In genomic region chr6:119148825-119149525, GRCh38 we compare ENCODE assay signal across 15 cellular contexts.
DNase-seq lines count a peak whose midpoint lies in the region; ATAC-seq and TF ChIP-seq lines count a peak whose summit lies in the region.
"Had no signal": no experiment of that assay in that cellular context is flagged by ENCODE, and none has a peak within 500 bp of the region (broad histone marks: within the 10 kb centered on the region; RNA-seq: fewer than 3 reads in every experiment).

No MANE protein-coding gene starts in this region.

- H3K27me3 ChIP-seq in fibroblast of lung (ENCODE audit: control insufficient read depth, insufficient read depth, low read length) = no peaks in the 10 kb centered on the region
- H3K27me3 ChIP-seq: hepatocyte, transverse colon had no signal

- H3K9ac ChIP-seq in fibroblast of lung (ENCODE audit: insufficient read depth, low read length) = no peak overlapping the region

- no peak overlapping the region for H3K27ac Mint-ChIP-seq in activated CD8-positive, alpha-beta T cell treated with anti-CD3 and anti-CD28 coated beads for 36 hours
- no peak overlapping the region for H3K27ac Mint-ChIP-seq in activated CD8-positive, alpha-beta T cell treated with anti-CD3 and anti-CD28 coated beads, Interleukin-2, amount 10 ng/mL, durations not matched to agents 7 days and 5 days
- H3K27ac Mint-ChIP-seq in activated T-helper 1 cell treated with anti-CD3 and anti-CD28 coated beads, Interleukin-12 subunit alpha, Interleukin-12 subunit beta, Interleukin-2, Interleukin-4 antibody, amounts not matched to agents 30 ng/mL and 10 ng/mL and 1 ng/mL, durations not matched to agents 14 hours and 24 hours and 36 hours = peak overlapping the region; percentile 11
- H3K27ac Mint-ChIP-seq in activated CD4-positive, alpha-beta memory T cell treated with anti-CD3 and anti-CD28 coated beads, Interleukin-2, amount 10 ng/mL, durations not matched to agents 7 days and 5 days = no peak overlapping the region
- H3K27ac Mint-ChIP-seq: nephron progenitor cell had no signal

- H3K4me1 Mint-ChIP-seq in activated CD8-positive, alpha-beta T cell treated with anti-CD3 and anti-CD28 coated beads for 36 hours (ENCODE audit: low read depth) = peaks cover 36% of the 10 kb centered on the region
- peaks cover 50% of the 10 kb centered on the region for H3K4me1 Mint-ChIP-seq in activated CD8-positive, alpha-beta T cell treated with anti-CD3 and anti-CD28 coated beads, Interleukin-2, amount 10 ng/mL, durations not matched to agents 7 days and 5 days (ENCODE audit: low read depth)
- peaks cover 62% of the 10 kb centered on the region for H3K4me1 Mint-ChIP-seq in activated T-helper 1 cell treated with anti-CD3 and anti-CD28 coated beads, Interleukin-12 subunit alpha, Interleukin-12 subunit beta, Interleukin-2, Interleukin-4 antibody, amounts not matched to agents 30 ng/mL and 10 ng/mL and 1 ng/mL, durations not matched to agents 14 hours and 24 hours and 36 hours (ENCODE audit: low read depth)
- H3K4me1 Mint-ChIP-seq in activated CD4-positive, alpha-beta memory T cell treated with anti-CD3 and anti-CD28 coated beads, Interleukin-2, amount 10 ng/mL, durations not matched to agents 7 days and 5 days = peaks cover 56% of the 10 kb centered on the region

- no peak overlapping the region for H2AFZ ChIP-seq in fibroblast of lung (ENCODE audit: low read length)
- H2AFZ ChIP-seq: hepatocyte had no signal

- POLR2A ChIA-PET in activated CD8-positive, alpha-beta T cell treated with anti-CD3 and anti-CD28 coated beads for 36 hours (lab: Charles Lee) = interaction anchor here (0.7 to 0.8 kb wide), 2 partner anchors 75 to 106 kb away, joined by 3 read pairs; no protein-coding TSS in a partner anchor
- POLR2A ChIA-PET in activated CD8-positive, alpha-beta T cell treated with anti-CD3 and anti-CD28 coated beads, Interleukin-2, amount 10 ng/mL, durations not matched to agents 7 days and 5 days (lab: Charles Lee) = interaction anchor here (0.9 to 1.9 kb wide), 2 partner anchors 20 to 165 kb away, joined by 3 to 8 read pairs; no protein-coding TSS in a partner anchor
- POLR2A ChIA-PET in activated CD4-positive, alpha-beta memory T cell treated with anti-CD3 and anti-CD28 coated beads, Interleukin-2, amount 10 ng/mL, durations not matched to agents 7 days and 5 days (lab: Charles Lee) = interaction anchor here (1.1 to 2.3 kb wide), 2 partner anchors 165 to 201 kb away, joined by 3 to 6 read pairs; no protein-coding TSS in a partner anchor

- peaks cover 2% of the 10 kb centered on the region for H3K27me3 Mint-ChIP-seq in activated CD8-positive, alpha-beta T cell treated with anti-CD3 and anti-CD28 coated beads for 36 hours
- peaks cover 7% of the 10 kb centered on the region for H3K27me3 Mint-ChIP-seq in activated CD8-positive, alpha-beta T cell treated with anti-CD3 and anti-CD28 coated beads, Interleukin-2, amount 10 ng/mL, durations not matched to agents 7 days and 5 days (ENCODE audit: low read depth)
- peaks cover 3% of the 10 kb centered on the region for H3K27me3 Mint-ChIP-seq in activated T-helper 1 cell treated with anti-CD3 and anti-CD28 coated beads, Interleukin-12 subunit alpha, Interleukin-12 subunit beta, Interleukin-2, Interleukin-4 antibody, amounts not matched to agents 30 ng/mL and 10 ng/mL and 1 ng/mL, durations not matched to agents 14 hours and 24 hours and 36 hours (ENCODE audit: insufficient read depth)
- peaks cover 11% of the 10 kb centered on the region for H3K27me3 Mint-ChIP-seq in activated CD4-positive, alpha-beta memory T cell treated with anti-CD3 and anti-CD28 coated beads, Interleukin-2, amount 10 ng/mL, durations not matched to agents 7 days and 5 days

- ATAC-seq in activated CD8-positive, alpha-beta T cell treated with anti-CD3 and anti-CD28 coated beads for 36 hours = no peak
- ATAC-seq in activated CD8-positive, alpha-beta T cell treated with anti-CD3 and anti-CD28 coated beads, Interleukin-2, amount 10 ng/mL, durations not matched to agents 7 days and 5 days = no peak
- no peak for ATAC-seq in GM18502 (IDR thresholded peaks at IDR 0.05; ENCODE audit: poor library complexity, unreplicated experiment)

- no peak overlapping the region for H3K27ac ChIP-seq in fibroblast of lung (ENCODE audit: insufficient read depth, low read length)

- H3K4me2 ChIP-seq in fibroblast of lung (ENCODE audit: extremely low read depth, insufficient read depth, low read length) = peak overlapping the region; percentile 65
- H3K4me2 ChIP-seq: hepatocyte had no signal

- no peak overlapping the region for H3K4me3 Mint-ChIP-seq in activated CD8-positive, alpha-beta T cell treated with anti-CD3 and anti-CD28 coated beads for 36 hours
- H3K4me3 Mint-ChIP-seq in activated CD8-positive, alpha-beta T cell treated with anti-CD3 and anti-CD28 coated beads, Interleukin-2, amount 10 ng/mL, durations not matched to agents 7 days and 5 days = no peak overlapping the region
- H3K4me3 Mint-ChIP-seq in activated T-helper 1 cell treated with anti-CD3 and anti-CD28 coated beads, Interleukin-12 subunit alpha, Interleukin-12 subunit beta, Interleukin-2, Interleukin-4 antibody, amounts not matched to agents 30 ng/mL and 10 ng/mL and 1 ng/mL, durations not matched to agents 14 hours and 24 hours and 36 hours = no peak overlapping the region
- no peak overlapping the region for H3K4me3 Mint-ChIP-seq in activated CD4-positive, alpha-beta memory T cell treated with anti-CD3 and anti-CD28 coated beads, Interleukin-2, amount 10 ng/mL, durations not matched to agents 7 days and 5 days
- H3K4me3 Mint-ChIP-seq: activated T-cell treated with anti-CD3 and anti-CD28 coated beads, Interleukin-2, amount 50 U/mL, for 24 hours; nephron progenitor cell had no signal

- peak overlapping the region in 1 of 4 experiments; percentile 21 for H3K4me3 ChIP-seq in fibroblast of lung (replicated peaks in 1 of 4; ENCODE audit: control extremely low read depth in 1 of 4, insufficient read depth in 1 of 4, low read depth in 3 of 4, low read length in 4 of 4)
- H3K4me3 ChIP-seq: A549, hepatocyte, transverse colon had no signal

- H3K36me3 Mint-ChIP-seq in activated CD8-positive, alpha-beta T cell treated with anti-CD3 and anti-CD28 coated beads for 36 hours (ENCODE audit: low read depth) = no peaks in the 10 kb centered on the region
- H3K36me3 Mint-ChIP-seq in activated CD8-positive, alpha-beta T cell treated with anti-CD3 and anti-CD28 coated beads, Interleukin-2, amount 10 ng/mL, durations not matched to agents 7 days and 5 days (ENCODE audit: low read depth) = peaks cover 13% of the 10 kb centered on the region
- peaks cover 4% of the 10 kb centered on the region for H3K36me3 Mint-ChIP-seq in activated T-helper 1 cell treated with anti-CD3 and anti-CD28 coated beads, Interleukin-12 subunit alpha, Interleukin-12 subunit beta, Interleukin-2, Interleukin-4 antibody, amounts not matched to agents 30 ng/mL and 10 ng/mL and 1 ng/mL, durations not matched to agents 14 hours and 24 hours and 36 hours (ENCODE audit: low read depth)
- peaks cover 22% of the 10 kb centered on the region for H3K36me3 Mint-ChIP-seq in activated CD4-positive, alpha-beta memory T cell treated with anti-CD3 and anti-CD28 coated beads, Interleukin-2, amount 10 ng/mL, durations not matched to agents 7 days and 5 days (ENCODE audit: low read depth)

- H3K36me3 ChIP-seq in fibroblast of lung (ENCODE audit: control insufficient read depth, insufficient read depth, low read length) = no peaks in the 10 kb centered on the region
- H3K36me3 ChIP-seq: transverse colon had no signal

- peak; percentile 59 for TF ChIP-seq CTCF in activated CD8-positive, alpha-beta T cell treated with anti-CD3 and anti-CD28 coated beads for 36 hours (IDR thresholded peaks at IDR 0.05)
- TF ChIP-seq CTCF in fibroblast of lung (conservative IDR thresholded peaks at IDR 0.05 in 1 of 2, IDR thresholded peaks at IDR 0.05 in 1 of 2; ENCODE audit: low read depth in 1 of 2, low read length in 2 of 2) = no peak

- peaks cover 13% of the 10 kb centered on the region for H3K4me1 ChIP-seq in fibroblast of lung (ENCODE audit: control insufficient read depth, extremely low read depth, insufficient read depth, low read length)

- H3K9me3 ChIP-seq in fibroblast of lung (ENCODE audit: control insufficient read depth, insufficient read depth, low read depth, low read length) = no peaks in the 10 kb centered on the region
- H3K9me3 ChIP-seq: A549, transverse colon had no signal

- no peaks in the 10 kb centered on the region for H3K79me2 ChIP-seq in fibroblast of lung (ENCODE audit: control insufficient read depth, insufficient read depth, low read length)
- H3K79me2 ChIP-seq: hepatocyte had no signal

- intact Hi-C loops in activated CD8-positive, alpha-beta T cell treated with anti-CD3 and anti-CD28 coated beads for 36 hours (cut with micrococcal nuclease) = loop anchor here (5.0 to 10.0 kb wide), 2 partner anchors 166 to 198 kb away; partner anchors contain the start of gene MAN1A1
- intact Hi-C loops in activated T-helper 1 cell treated with anti-CD3 and anti-CD28 coated beads, Interleukin-12 subunit alpha, Interleukin-12 subunit beta, Interleukin-2, Interleukin-4 antibody, amounts not matched to agents 30 ng/mL and 10 ng/mL and 1 ng/mL, durations not matched to agents 14 hours and 24 hours and 36 hours (cut with micrococcal nuclease) = loop anchor here (5.0 to 10.0 kb wide), 5 partner anchors 313 to 826 kb away; no protein-coding TSS in a partner anchor

- H4K20me1 ChIP-seq in fibroblast of lung (ENCODE audit: control insufficient read depth, extremely low read depth, insufficient read depth, low read length) = no peaks in the 10 kb centered on the region

- no peak for DNase-seq in activated CD8-positive, alpha-beta T cell treated with anti-CD3 and anti-CD28 coated beads for 36 hours
- DNase-seq in activated CD8-positive, alpha-beta T cell treated with anti-CD3 and anti-CD28 coated beads, Interleukin-2, amount 10 ng/mL, durations not matched to agents 7 days and 5 days = no peak
- DNase-seq in activated T-helper 1 cell treated with anti-CD3 and anti-CD28 coated beads, Interleukin-12 subunit alpha, Interleukin-12 subunit beta, Interleukin-2, Interleukin-4 antibody, amounts not matched to agents 30 ng/mL and 10 ng/mL and 1 ng/mL, durations not matched to agents 14 hours and 24 hours and 36 hours (ENCODE audit: low spot score) = no peak
- DNase-seq in fibroblast of lung (ENCODE audit: low read depth in 2 of 2) (peak in 1 of 2 donors; percentile 84), superior temporal gyrus (ENCODE audit: extremely low spot score) (peak; percentile 49)
- DNase-seq in stimulated activated CD8-positive, alpha-beta memory T cell treated with anti-CD3 and anti-CD28 coated beads, Interleukin-4, amount 100 ng/mL, for 48 hours = no peak
- DNase-seq in activated CD4-positive, alpha-beta memory T cell treated with anti-CD3 and anti-CD28 coated beads, Interleukin-2, amount 10 ng/mL, durations not matched to agents 7 days and 5 days = no peak
- DNase-seq: activated CD4-positive, alpha-beta T cell treated with anti-CD3 and anti-CD28 coated beads for 1 hour; activated T-cell treated with anti-CD3 and anti-CD28 coated beads, Interleukin-2, amount 50 U/mL, for 24 hours; NK-92 treated with Interleukin-12 subunit alpha and Interleukin-12 subunit beta, amount 100 ng/mL, for 24 hours; transverse colon had no signal

- CTCF ChIA-PET in activated CD8-positive, alpha-beta T cell treated with anti-CD3 and anti-CD28 coated beads for 36 hours (lab: Charles Lee) = interaction anchor here (0.7 to 6.4 kb wide), 27 partner anchors 8 to 829 kb away, joined by 3 to 29 read pairs (median 5); no protein-coding TSS in a partner anchor
- CTCF ChIA-PET in activated CD8-positive, alpha-beta T cell treated with anti-CD3 and anti-CD28 coated beads, Interleukin-2, amount 10 ng/mL, durations not matched to agents 7 days and 5 days (lab: Charles Lee) = interaction anchor here (0.7 to 5.9 kb wide), 16 partner anchors 10 to 569 kb away, joined by 3 to 53 read pairs (median 4); no protein-coding TSS in a partner anchor
- CTCF ChIA-PET in activated CD4-positive, alpha-beta memory T cell treated with anti-CD3 and anti-CD28 coated beads, Interleukin-2, amount 10 ng/mL, durations not matched to agents 7 days and 5 days (lab: Charles Lee) = interaction anchor here (0.9 to 9.4 kb wide), 10 partner anchors 11 to 202 kb away, joined by 3 to 49 read pairs (median 8); no protein-coding TSS in a partner anchor

- no peaks in the 10 kb centered on the region for H3K9me3 Mint-ChIP-seq in activated CD8-positive, alpha-beta T cell treated with anti-CD3 and anti-CD28 coated beads for 36 hours
- peaks cover 16% of the 10 kb centered on the region for H3K9me3 Mint-ChIP-seq in activated CD8-positive, alpha-beta T cell treated with anti-CD3 and anti-CD28 coated beads, Interleukin-2, amount 10 ng/mL, durations not matched to agents 7 days and 5 days (ENCODE audit: insufficient read depth)
- H3K9me3 Mint-ChIP-seq in activated T-helper 1 cell treated with anti-CD3 and anti-CD28 coated beads, Interleukin-12 subunit alpha, Interleukin-12 subunit beta, Interleukin-2, Interleukin-4 antibody, amounts not matched to agents 30 ng/mL and 10 ng/mL and 1 ng/mL, durations not matched to agents 14 hours and 24 hours and 36 hours = peaks cover 17% of the 10 kb centered on the region
- H3K9me3 Mint-ChIP-seq in activated CD4-positive, alpha-beta memory T cell treated with anti-CD3 and anti-CD28 coated beads, Interleukin-2, amount 10 ng/mL, durations not matched to agents 7 days and 5 days = peaks cover 21% of the 10 kb centered on the region
- H3K9me3 Mint-ChIP-seq: activated T-cell treated with anti-CD3 and anti-CD28 coated beads, Interleukin-2, amount 50 U/mL, for 24 hours; nephron progenitor cell had no signal
